In the genomic region with DNA sequence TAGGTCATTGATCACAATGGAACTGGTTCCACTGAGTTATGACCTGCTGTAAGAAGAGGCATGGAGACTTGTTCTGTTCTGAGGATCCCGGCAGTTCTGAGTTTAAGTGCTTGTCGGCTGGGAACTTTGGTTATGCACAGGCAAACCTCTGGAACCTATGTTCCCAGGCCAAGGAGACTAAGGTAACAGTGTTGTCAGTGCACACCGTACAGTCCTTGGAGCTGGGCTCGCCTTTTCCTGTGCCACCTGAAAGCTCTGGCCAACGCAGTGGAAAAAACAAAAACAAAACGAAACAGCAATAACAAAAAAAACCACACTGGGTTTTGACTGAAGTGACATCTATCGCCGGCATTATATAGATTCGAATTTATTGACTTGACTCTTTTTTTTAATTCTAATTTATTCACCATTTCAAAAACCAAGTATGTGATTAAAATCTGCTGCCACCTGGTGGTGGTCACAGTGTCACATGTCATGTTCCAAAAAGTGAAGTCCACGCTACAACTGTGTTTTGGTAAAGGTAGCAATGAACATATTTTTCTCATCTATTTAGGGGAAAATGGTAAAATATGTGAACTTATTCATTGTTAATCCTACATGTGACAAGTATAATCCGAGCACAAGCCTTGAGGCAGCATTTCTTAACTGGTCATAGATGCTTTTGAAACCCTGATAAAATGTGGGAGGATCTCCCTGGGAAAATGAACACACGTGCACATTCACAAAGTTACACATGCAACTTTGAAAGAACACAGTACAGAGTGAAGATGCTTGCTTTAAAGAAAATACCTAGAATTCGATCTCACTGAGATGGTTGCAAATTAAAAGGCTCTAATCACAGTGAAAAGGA, we compare ENCODE assay signal across 7 cellular contexts.
DNase-seq lines count a peak whose midpoint lies in the region; ATAC-seq, FAIRE-seq and TF ChIP-seq lines count a peak whose summit lies in the region.

No MANE protein-coding gene starts in this region.

- peaks cover 0 to 3% of the 10 kb centered on the region in 2 donors for H3K27me3 ChIP-seq in small intestine (ENCODE audit: control insufficient read depth in 2 of 2, insufficient read depth in 2 of 2, low read length in 2 of 2)

- no peaks in the 10 kb centered on the region for H3K9me3 ChIP-seq in small intestine (ENCODE audit: control insufficient read depth, low read depth)

- no peaks in the 10 kb centered on the region for H3K4me1 ChIP-seq in small intestine (ENCODE audit: control insufficient read depth in 2 of 2, insufficient read depth in 1 of 2, low read depth in 1 of 2, low read length in 1 of 2)

- FAIRE-seq in small intestine (lab: Jason Lieb, UNC) = no peak

- no peaks in the 10 kb centered on the region for H3K36me3 ChIP-seq in small intestine (ENCODE audit: control insufficient read depth in 2 of 2, insufficient read depth in 2 of 2, low read length in 2 of 2)

- DNase-seq in EH (ENCODE audit: low read depth) = peak; percentile 9
- peak; percentile 35 for DNase-seq in Jurkat, Clone E6-1 (ENCODE audit: low read depth, low spot score)
- DNase-seq in activated CD4-positive, alpha-beta T cell treated with anti-CD3 and anti-CD28 coated beads for 48 hours = peak; percentile 58
- DNase-seq in foreskin fibroblast = peak; percentile 6 to 53
- peak; percentile 28 for DNase-seq in small intestine
- DNase-seq in NCI-H1048 (lab: John Stamatoyannopoulos, UW) = no peak

- WGBS in small intestine, 3 donors = 41 to 53% (median 45%) methylated on average over 13 of the region's 13 CpGs

- TF ChIP-seq CTCF in foreskin fibroblast (IDR thresholded peaks at IDR 0.05; ENCODE audit: low read depth, low read length) = peak; percentile 48

- no peak overlapping the region for H3K4me3 ChIP-seq in Jurkat, Clone E6-1 (ENCODE audit: low read length)
- no peak overlapping the region for H3K4me3 ChIP-seq in foreskin fibroblast (ENCODE audit: low read depth in 1 of 2, low read length in 2 of 2)
- no peak overlapping the region for H3K4me3 ChIP-seq in small intestine (ENCODE audit: low read depth in 1 of 2, low read length in 2 of 2)

- no peak overlapping the region for H3K27ac ChIP-seq in small intestine (ENCODE audit: low read depth in 1 of 2, low read length in 1 of 2)

- no peak for ATAC-seq in HG02840 (IDR thresholded peaks at IDR 0.05; ENCODE audit: low FRiP score, unreplicated experiment)
